In genomic region chr1:51518730-51519047, GRCh38 we compare ENCODE assay signal across 8 cellular contexts. TPM values are rescaled to one million over a fixed set of nuclear protein-coding genes. Genes with fewer than 3 reads are reported as not detected.
DNase-seq lines count a peak whose midpoint lies in the region; ATAC-seq and TF ChIP-seq lines count a peak whose summit lies in the region.

No MANE protein-coding gene starts in this region.

- no peak overlapping the region for H2AK5ac ChIP-seq in mesendoderm (ENCODE audit: low read length)

- H4K20me1 ChIP-seq in BLaER1 treated with 17β-estradiol and CSF1 and Interleukin-3, amounts not matched to agents 10 nM and 100 nM = peaks cover 10 to 49% (median 38%) of the 10 kb centered on the region in 11 experiments

- H2BK120ac ChIP-seq in mesendoderm (ENCODE audit: low read depth, low read length) = no peak overlapping the region

- no peak overlapping the region for H2BK15ac ChIP-seq in mesendoderm (replicated peaks; ENCODE audit: low read depth)

- TF ChIP-seq CTCF in WERI-Rb-1 (IDR thresholded peaks at IDR 0.05; ENCODE audit: low read depth, low read length) (no peak), coronary artery (IDR thresholded peaks at IDR 0.05) (no peak)

- H3K18ac ChIP-seq in mesendoderm (ENCODE audit: low read length) = peak overlapping the region; percentile 55

- no peaks in the 10 kb centered on the region for H3K36me3 ChIP-seq in BLaER1 treated with 17β-estradiol and CSF1 and Interleukin-3, amounts not matched to agents 10 nM and 100 nM
- no peaks in the 10 kb centered on the region for H3K36me3 ChIP-seq in WERI-Rb-1
- H3K36me3 ChIP-seq in mesendoderm (ENCODE audit: control insufficient read depth, insufficient read depth, low read length) = no peaks in the 10 kb centered on the region
- H3K36me3 ChIP-seq in stomach smooth muscle (ENCODE audit: control insufficient read depth in 2 of 2, insufficient read depth in 2 of 2, low read length in 2 of 2) = no peaks in the 10 kb centered on the region

- peaks cover 18% of the 10 kb centered on the region for H3K79me2 ChIP-seq in mesendoderm (ENCODE audit: control insufficient read depth, insufficient read depth, low read length)

- H3K4me3 ChIP-seq in BLaER1 treated with 17β-estradiol and CSF1 and Interleukin-3, amounts not matched to agents 10 nM and 100 nM = peak overlapping the region; percentile 92 to 100 (median 98)
- H3K4me3 ChIP-seq in WERI-Rb-1 (ENCODE audit: low read depth, low read length) = peak overlapping the region; percentile 71
- peak overlapping the region; percentile 94 for H3K4me3 ChIP-seq in coronary artery
- H3K4me3 ChIP-seq in mesendoderm (ENCODE audit: low read length) = peak overlapping the region; percentile 53
- peak overlapping the region; percentile 88 to 94 for H3K4me3 ChIP-seq in stomach smooth muscle (ENCODE audit: low read length in 2 of 2)

- DNase-seq in WERI-Rb-1 (no peak), coronary artery (ENCODE audit: low spot score) (peak; percentile 79), mesendoderm (no peak), COLO829 (ENCODE audit: low spot score) (no peak)

- peak overlapping the region; percentile 73 for H3K4ac ChIP-seq in mesendoderm (ENCODE audit: low read depth, low read length)

- no peak overlapping the region for H4K8ac ChIP-seq in mesendoderm (ENCODE audit: low read depth, low read length)

- H3K79me1 ChIP-seq in mesendoderm (ENCODE audit: low read length) = peaks cover 7% of the 10 kb centered on the region

- peak overlapping the region; percentile 91 to 97 (median 95) for H3K27ac ChIP-seq in BLaER1 treated with 17β-estradiol and CSF1 and Interleukin-3, amounts not matched to agents 10 nM and 100 nM
- H3K27ac ChIP-seq in WERI-Rb-1 (peak overlapping the region; percentile 84), coronary artery (peak overlapping the region; percentile 86 to 96), mesendoderm (ENCODE audit: low read depth, low read length) (peak overlapping the region; percentile 90), stomach smooth muscle (ENCODE audit: low read length) (peak overlapping the region; percentile 73)

- no peak overlapping the region for H4K5ac ChIP-seq in mesendoderm (ENCODE audit: low read length)

- no peaks in the 10 kb centered on the region for H3K27me3 ChIP-seq in BLaER1 treated with 17β-estradiol and CSF1 and Interleukin-3, amounts not matched to agents 10 nM and 100 nM
- no peaks in the 10 kb centered on the region for H3K27me3 ChIP-seq in WERI-Rb-1 (ENCODE audit: insufficient read depth, low read depth, severe bottlenecking)
- H3K27me3 ChIP-seq in mesendoderm (ENCODE audit: insufficient read depth, low read length, poor library complexity) = no peaks in the 10 kb centered on the region
- no peaks in the 10 kb centered on the region for H3K27me3 ChIP-seq in stomach smooth muscle (ENCODE audit: control insufficient read depth in 1 of 2, insufficient read depth in 2 of 2, low read length in 2 of 2)

- H3K23ac ChIP-seq in mesendoderm (ENCODE audit: low read length) = no peak overlapping the region

- peaks cover 32 to 50% (median 42%) of the 10 kb centered on the region in 10 experiments for H3K4me1 ChIP-seq in BLaER1 treated with 17β-estradiol and CSF1 and Interleukin-3, amounts not matched to agents 10 nM and 100 nM
- H3K4me1 ChIP-seq in mesendoderm (ENCODE audit: control insufficient read depth, low read depth, low read length) (peaks cover 3% of the 10 kb centered on the region), stomach smooth muscle (ENCODE audit: control insufficient read depth, insufficient read depth, low read length) (peaks cover 5% of the 10 kb centered on the region)

- H2BK5ac ChIP-seq in mesendoderm (ENCODE audit: low read length) = peak overlapping the region; percentile 7

- WGBS in mesendoderm (ENCODE audit: extremely low coverage, insufficient coverage, low lambda C conversion rate) = no CpG with 5 or more reads among the region's 46 CpGs

- H3K56ac ChIP-seq in mesendoderm (ENCODE audit: low read length) = peak overlapping the region; percentile 86

- peak overlapping the region; percentile 87 to 98 (median 92) for H3K4me2 ChIP-seq in BLaER1 treated with 17β-estradiol and CSF1 and Interleukin-3, amounts not matched to agents 10 nM and 100 nM
- H3K4me2 ChIP-seq in mesendoderm (ENCODE audit: low read length) = peak overlapping the region; percentile 99

- no peaks in the 10 kb centered on the region for H3K9me3 ChIP-seq in BLaER1 treated with 17β-estradiol and CSF1 and Interleukin-3, amounts not matched to agents 10 nM and 100 nM (replicated peaks in 1 of 11)
- peaks cover 4% of the 10 kb centered on the region for H3K9me3 ChIP-seq in WERI-Rb-1 (ENCODE audit: severe bottlenecking)
- H3K9me3 ChIP-seq in stomach smooth muscle (ENCODE audit: control insufficient read depth in 2 of 2, low read length in 2 of 2) = no peaks in the 10 kb centered on the region

- peak overlapping the region; percentile 93 to 98 (median 97) for H3K9ac ChIP-seq in BLaER1 treated with 17β-estradiol and CSF1 and Interleukin-3, amounts not matched to agents 10 nM and 100 nM
- H3K9ac ChIP-seq in mesendoderm (ENCODE audit: low read length) = peak overlapping the region; percentile 87
- peak overlapping the region; percentile 80 to 88 for H3K9ac ChIP-seq in stomach smooth muscle (ENCODE audit: low read length in 2 of 2)

- ATAC-seq in GM19372 (IDR thresholded peaks at IDR 0.05; ENCODE audit: low read depth, unreplicated experiment) = peak; percentile 38
- ATAC-seq in HG03354 (IDR thresholded peaks at IDR 0.05; ENCODE audit: poor library complexity, severe bottlenecking, unreplicated experiment) = peak; percentile 56

RNA-seq across cellular contexts. Expression of gene EPS15, which starts 0.4 kb away (rescaled TPM):
- 28.0 TPM for polyA plus RNA-seq in mesendoderm (2013, experiment 1 of 2)
- 29.8 TPM for polyA plus RNA-seq in mesendoderm (2013, experiment 2 of 2)
